Comparison of ENCODE assay signal across 29 cellular contexts in genomic region chr5:3031733-3032378, GRCh38.
"Had no signal": no experiment of that assay in that cellular context is flagged by ENCODE, and none has a peak within 500 bp of the region (broad histone marks: within the 10 kb centered on the region; RNA-seq: fewer than 3 reads in every experiment).

No MANE protein-coding gene starts in this region.

- H3K9me3 ChIP-seq: neutrophil, ovary, psoas muscle, right lobe of liver, sigmoid colon, thoracic aorta, thyroid gland had no signal

- H3K27me3 ChIP-seq: neural progenitor cell, neutrophil, ovary, right lobe of liver, sigmoid colon, stomach, thyroid gland, tibial nerve, upper lobe of left lung had no signal

- H3K27ac ChIP-seq: neural progenitor cell, neutrophil, ovary, parathyroid adenoma, psoas muscle, right lobe of liver, sigmoid colon, stomach, thoracic aorta, thyroid gland, tibial nerve, upper lobe of left lung had no signal

- H3K4me3 ChIP-seq: neural progenitor cell, ovary, psoas muscle, right lobe of liver, sigmoid colon, stomach, thoracic aorta, thyroid gland, tibial nerve, upper lobe of left lung had no signal

- H3K27me3 Mint-ChIP-seq: naive B cell; natural killer cell treated with Interleukin-12 subunit alpha and Interleukin-12 subunit beta and Interleukin-15 and Interleukin-18, amount 100 ng/mL, for 72 hours; stimulated activated naive B cell treated with anti-CD40 and anti-IgM and Interleukin-4, amounts not matched to agents 10 μg/mL and 1 μg/mL and 100 μg/mL, for 72 hours; stimulated activated naive CD8-positive, alpha-beta T cell treated with anti-CD3 and anti-CD28 coated beads, Interleukin-15, Interleukin-2, amounts not matched to agents 100 ng/mL and 50 ng/mL, for 24 hours had no signal

- H3K9ac ChIP-seq: neural progenitor cell, parathyroid adenoma had no signal

- H3K4me3 Mint-ChIP-seq: naive B cell; naive thymus-derived CD8-positive, alpha-beta T cell; natural killer cell treated with Interleukin-12 subunit alpha and Interleukin-12 subunit beta and Interleukin-15 and Interleukin-18, amount 100 ng/mL, for 72 hours; neural progenitor cell; stimulated activated effector memory CD8-positive, alpha-beta T cell treated with anti-CD3 and anti-CD28 coated beads, Interleukin-12 subunit alpha, Interleukin-12 subunit beta, amount 100 ng/mL, for 72 hours; stimulated activated naive B cell treated with anti-CD40 and anti-IgM and Interleukin-4, amounts not matched to agents 10 μg/mL and 1 μg/mL and 100 μg/mL, for 72 hours; stimulated activated naive CD8-positive, alpha-beta T cell treated with anti-CD3 and anti-CD28 coated beads, Interleukin-15, Interleukin-2, amounts not matched to agents 100 ng/mL and 50 ng/mL, for 24 hours had no signal

- ATAC-seq: naive thymus-derived CD8-positive, alpha-beta T cell; natural killer cell treated with Interleukin-12 subunit alpha and Interleukin-12 subunit beta and Interleukin-15 and Interleukin-18, amount 100 ng/mL, for 72 hours; psoas muscle; right cardiac atrium; right lobe of liver; stimulated activated effector memory CD8-positive, alpha-beta T cell treated with anti-CD3 and anti-CD28 coated beads, Interleukin-12 subunit alpha, Interleukin-12 subunit beta, amount 100 ng/mL, for 72 hours; stimulated activated naive B cell treated with anti-CD40 and anti-IgM and Interleukin-4, amounts not matched to agents 10 μg/mL and 1 μg/mL and 100 μg/mL, for 72 hours had no signal

- H3K27ac Mint-ChIP-seq: naive B cell; naive thymus-derived CD8-positive, alpha-beta T cell; natural killer cell treated with Interleukin-12 subunit alpha and Interleukin-12 subunit beta and Interleukin-15 and Interleukin-18, amount 100 ng/mL, for 72 hours; neural progenitor cell; progenitor cell of endocrine pancreas; stimulated activated effector memory CD8-positive, alpha-beta T cell treated with anti-CD3 and anti-CD28 coated beads, Interleukin-12 subunit alpha, Interleukin-12 subunit beta, amount 100 ng/mL, for 72 hours; stimulated activated naive B cell treated with anti-CD40 and anti-IgM and Interleukin-4, amounts not matched to agents 10 μg/mL and 1 μg/mL and 100 μg/mL, for 72 hours; stimulated activated naive CD8-positive, alpha-beta T cell treated with anti-CD3 and anti-CD28 coated beads, Interleukin-15, Interleukin-2, amounts not matched to agents 100 ng/mL and 50 ng/mL, for 24 hours had no signal

- H3K4me1 Mint-ChIP-seq: naive B cell; naive thymus-derived CD8-positive, alpha-beta T cell; stimulated activated effector memory CD8-positive, alpha-beta T cell treated with anti-CD3 and anti-CD28 coated beads, Interleukin-12 subunit alpha, Interleukin-12 subunit beta, amount 100 ng/mL, for 72 hours; stimulated activated naive B cell treated with anti-CD40 and anti-IgM and Interleukin-4, amounts not matched to agents 10 μg/mL and 1 μg/mL and 100 μg/mL, for 72 hours had no signal

- H3K4me2 ChIP-seq: neural progenitor cell had no signal

- H3K79me2 ChIP-seq: parathyroid adenoma had no signal

- H3K36me3 Mint-ChIP-seq: naive B cell; naive thymus-derived CD8-positive, alpha-beta T cell; natural killer cell treated with Interleukin-12 subunit alpha and Interleukin-12 subunit beta and Interleukin-15 and Interleukin-18, amount 100 ng/mL, for 72 hours; neural progenitor cell; stimulated activated effector memory CD8-positive, alpha-beta T cell treated with anti-CD3 and anti-CD28 coated beads, Interleukin-12 subunit alpha, Interleukin-12 subunit beta, amount 100 ng/mL, for 72 hours; stimulated activated naive B cell treated with anti-CD40 and anti-IgM and Interleukin-4, amounts not matched to agents 10 μg/mL and 1 μg/mL and 100 μg/mL, for 72 hours had no signal

- H2AFZ ChIP-seq: neural progenitor cell, parathyroid adenoma had no signal

- FAIRE-seq: small intestine had no signal

- H3K4me1 ChIP-seq: parathyroid adenoma, psoas muscle, right lobe of liver, sigmoid colon, stomach, thyroid gland, tibial nerve, upper lobe of left lung had no signal

- DNase-seq: naive B cell; naive thymus-derived CD8-positive, alpha-beta T cell; nucleus accumbens; ovary; posterior cingulate gyrus; psoas muscle; right cardiac atrium; right lobe of liver; sigmoid colon; small intestine; stimulated activated CD4-positive, alpha-beta T cell treated with anti-CD3 and anti-CD28 coated beads, Interleukin-15, amount 100 ng/mL, for 24 hours; stimulated activated CD4-positive, alpha-beta T cell treated with anti-CD3 and anti-CD28 coated beads, Interleukin-2, amount 100 ng/mL, for 24 hours; stimulated activated CD4-positive, alpha-beta T cell treated with anti-CD3 and anti-CD28 coated beads, Interleukin-2, amount 100 ng/mL, for 48 hours; stimulated activated CD4-positive, alpha-beta T cell treated with anti-CD3 and anti-CD28 coated beads, Interleukin-4, amount 100 ng/mL, for 24 hours; stimulated activated naive B cell treated with anti-CD40 and anti-IgM and Interleukin-4, amounts not matched to agents 10 μg/mL and 1 μg/mL and 100 μg/mL, for 72 hours; stimulated activated naive CD4-positive, alpha-beta T cell treated with Interleukin-2 at 50 U/mL for 16 hours; stomach; thyroid gland; trophoblast cell had no signal

- H3K36me3 ChIP-seq: neural progenitor cell, neutrophil, ovary, right lobe of liver, sigmoid colon, stomach, thoracic aorta, thyroid gland, tibial nerve, upper lobe of left lung had no signal
